In genomic region chr11:46363031-46363407, GRCh38 we compare ENCODE assay signal across 8 cellular contexts. TPM values are rescaled to one million over a fixed set of nuclear protein-coding genes. Genes with fewer than 3 reads are reported as not detected.
DNase-seq lines count a peak whose midpoint lies in the region; ATAC-seq, FAIRE-seq and TF ChIP-seq lines count a peak whose summit lies in the region.

No MANE protein-coding gene starts in this region.

- H3K9me2 ChIP-seq in GM23248 (ENCODE audit: insufficient read depth) = no peaks in the 10 kb centered on the region

- peaks cover 55% of the 10 kb centered on the region for H3K79me2 ChIP-seq in GM23248 (ENCODE audit: insufficient read depth)
- H3K79me2 ChIP-seq in endothelial cell of umbilical vein (ENCODE audit: control insufficient read depth, insufficient read depth, low read length) = peaks cover 39% of the 10 kb centered on the region

- H4K20me1 ChIP-seq in GM23248 (ENCODE audit: insufficient read depth) (no peaks in the 10 kb centered on the region), endothelial cell of umbilical vein (replicated peaks; ENCODE audit: control insufficient read depth, extremely low read depth, insufficient read depth, low read length) (no peaks in the 10 kb centered on the region)

- peaks cover 25 to 77% (median 67%) of the 10 kb centered on the region in 4 donors for H3K4me1 Mint-ChIP-seq in naive thymus-derived CD8-positive, alpha-beta T cell

- WGBS in GM23248 (ENCODE audit: low coverage in 1 of 2, low lambda C conversion rate in 2 of 2, missing lambda C conversion rate in 2 of 2), 2 experiments = 78 to 79% methylated on average over 9 of the region's 9 CpGs
- 68 to 75% (median 69%) methylated on average over 9 of the region's 9 CpGs for WGBS in small intestine, 3 donors

- in situ Hi-C loops in GM23248 (cut with MboI) (no loop called here), SK-MEL-5 (cut with HindIII; ENCODE audit: low pct_unique_long_range_greater_than_20kb, low sequenced_read_pairs) (no loop called here)

- FAIRE-seq in endothelial cell of umbilical vein (lab: Jason Lieb, UNC) = peak; percentile 97
- no peak for FAIRE-seq in small intestine (lab: Jason Lieb, UNC)

- H3K9me3 Mint-ChIP-seq in naive thymus-derived CD8-positive, alpha-beta T cell = no peaks in the 10 kb centered on the region

- no TSS peak for BruUV-seq in endothelial cell of umbilical vein (replicated peaks; lab: Mats Ljungman, UMichigan)

- no peak for TF ChIP-seq POLR2A in endothelial cell of umbilical vein (IDR thresholded peaks at IDR 0.05; ENCODE audit: low read depth, low read length)

- H3K36me3 ChIP-seq in GM23248 (ENCODE audit: low read depth) (no peaks in the 10 kb centered on the region), endothelial cell of umbilical vein (ENCODE audit: control insufficient read depth in 2 of 2, extremely low read depth in 1 of 2, insufficient read depth in 2 of 2, low read length in 2 of 2) (no peaks in the 10 kb centered on the region), small intestine (ENCODE audit: control insufficient read depth in 2 of 2, insufficient read depth in 2 of 2, low read length in 2 of 2) (no peaks in the 10 kb centered on the region)

- H3K36me3 Mint-ChIP-seq in naive thymus-derived CD8-positive, alpha-beta T cell = peaks cover 0 to 24% (median 0%) of the 10 kb centered on the region in 3 donors

- peak overlapping the region; percentile 36 for H3K4me2 ChIP-seq in GM23248 (ENCODE audit: unreplicated experiment)
- H3K4me2 ChIP-seq in endothelial cell of umbilical vein (ENCODE audit: insufficient read depth, low read length) = peak overlapping the region; percentile 32

- no peaks in the 10 kb centered on the region for H3K27me3 Mint-ChIP-seq in naive thymus-derived CD8-positive, alpha-beta T cell

- peaks cover 12% of the 10 kb centered on the region; the same call in 1 of the 2 replicates for H3F3A ChIP-seq in GM23248 (ENCODE audit: insufficient read depth)

- H3K27me3 ChIP-seq in GM23248 (replicated peaks; ENCODE audit: insufficient read depth) = no peaks in the 10 kb centered on the region
- H3K27me3 ChIP-seq in endothelial cell of umbilical vein (ENCODE audit: control insufficient read depth in 2 of 2, insufficient read depth in 2 of 2, low read length in 2 of 2) = no peaks in the 10 kb centered on the region
- no peaks in the 10 kb centered on the region for H3K27me3 ChIP-seq in small intestine (ENCODE audit: control insufficient read depth in 2 of 2, insufficient read depth in 2 of 2, low read length in 2 of 2)

- no peak for TF ChIP-seq CTCF in endothelial cell of umbilical vein (IDR thresholded peaks at IDR 0.05; ENCODE audit: extremely low read depth in 1 of 2, insufficient read depth in 1 of 2, low read depth in 1 of 2, low read length in 2 of 2)

- peak; percentile 73 for DNase-seq in GM23248
- DNase-seq in SK-MEL-5 (ENCODE audit: low read depth, low spot score) = peak; percentile 49
- DNase-seq in endothelial cell of umbilical vein (ENCODE audit: low read depth, low spot score) = peak; percentile 77
- no peak for DNase-seq in naive thymus-derived CD8-positive, alpha-beta T cell
- no peak for DNase-seq in stimulated activated CD4-positive, alpha-beta T cell treated with anti-CD3 and anti-CD28 coated beads, Interleukin-4, amount 100 ng/mL, for 1 hour
- no peak for DNase-seq in small intestine
- DNase-seq in NCI-H187 (lab: John Stamatoyannopoulos, UW) = no peak

- H3K4me3 ChIP-seq in GM23248 = no peak overlapping the region
- H3K4me3 ChIP-seq in endothelial cell of umbilical vein (replicated peaks in 1 of 3; ENCODE audit: insufficient read depth in 1 of 3, low read depth in 1 of 3, low read length in 3 of 3) = no peak overlapping the region
- H3K4me3 ChIP-seq in small intestine (ENCODE audit: low read depth in 1 of 2, low read length in 2 of 2) = no peak overlapping the region

- H3K4me1 ChIP-seq in GM23248 (ENCODE audit: insufficient read depth) (peaks cover 32% of the 10 kb centered on the region), endothelial cell of umbilical vein (ENCODE audit: control insufficient read depth, extremely low read depth, insufficient read depth, low read length) (peaks cover 34% of the 10 kb centered on the region), small intestine (ENCODE audit: control insufficient read depth in 2 of 2, insufficient read depth in 1 of 2, low read depth in 1 of 2, low read length in 1 of 2) (peaks cover 0 to 3% of the 10 kb centered on the region in 2 donors)

- POLR2A ChIA-PET in endothelial cell of umbilical vein (lab: Charles Lee) = no interaction called here
- POLR2A ChIA-PET in naive thymus-derived CD8-positive, alpha-beta T cell (lab: Charles Lee) = interaction anchor here (1.0 to 13.5 kb wide), 4 partner anchors 9 to 47 kb away, joined by 3 to 287 read pairs (median 4); partner anchors contain the start of gene DGKZ

- CTCF ChIA-PET in endothelial cell of umbilical vein (lab: Charles Lee) = interaction anchor here (1.2 to 11.6 kb wide), 3 partner anchors 11 to 125 kb away, joined by 3 to 200 read pairs (median 9); partner anchors contain the start of gene DGKZ

- dilution Hi-C loops in endothelial cell of umbilical vein (cut with MboI; ENCODE audit: extremely low pct_ligation_motif_present, low sequenced_read_pairs) = no loop called here

- no peaks in the 10 kb centered on the region for H3K9me1 ChIP-seq in endothelial cell of umbilical vein (replicated peaks; ENCODE audit: control insufficient read depth, extremely low read depth, insufficient read depth, low read length)

- H3K9me3 ChIP-seq in GM23248 (ENCODE audit: low read depth) (no peaks in the 10 kb centered on the region), endothelial cell of umbilical vein (replicated peaks; ENCODE audit: control insufficient read depth, insufficient read depth, low read length) (no peaks in the 10 kb centered on the region), small intestine (ENCODE audit: control insufficient read depth, low read depth) (no peaks in the 10 kb centered on the region)

- intact Hi-C loops in endothelial cell of umbilical vein (cut with micrococcal nuclease) = loop anchor here (1.0 kb wide), 2 partner anchors 11 to 16 kb away; partner anchors contain the start of gene DGKZ

- peak overlapping the region; percentile 63 to 96 (median 86) for H3K27ac Mint-ChIP-seq in naive thymus-derived CD8-positive, alpha-beta T cell

- peak overlapping the region; percentile 65 for H3K27ac ChIP-seq in GM23248
- peak overlapping the region; percentile 80 for H3K27ac ChIP-seq in endothelial cell of umbilical vein (ENCODE audit: insufficient read depth, low read depth, low read length)
- peak overlapping the region in 1 of 2 donors; percentile 14 for H3K27ac ChIP-seq in small intestine (ENCODE audit: low read depth in 1 of 2, low read length in 1 of 2)

- no peak overlapping the region for H2AFZ ChIP-seq in GM23248
- no peak overlapping the region for H2AFZ ChIP-seq in endothelial cell of umbilical vein (ENCODE audit: low read depth, low read length)

- peak overlapping the region; percentile 12 to 92 (median 68) for H3K4me3 Mint-ChIP-seq in naive thymus-derived CD8-positive, alpha-beta T cell

- H3K9ac ChIP-seq in GM23248 = peak overlapping the region; percentile 74
- H3K9ac ChIP-seq in endothelial cell of umbilical vein (replicated peaks; ENCODE audit: extremely low read depth, insufficient read depth, low read length) = peak overlapping the region; percentile 53

- ATAC-seq in naive thymus-derived CD8-positive, alpha-beta T cell = no peak
- ATAC-seq in HG03520 (IDR thresholded peaks at IDR 0.05; ENCODE audit: unreplicated experiment) = no peak

RNA-seq across cellular contexts. Expression of gene DGKZ, which starts 15.8 kb away (rescaled TPM):
- 50.7 and 62.7 TPM in 2 replicates for total RNA-seq in GM23248 (2014; rRNA removed; shearing (Covaris generic))
- polyA plus RNA-seq in GM23248 (2016; fragmentation: Nextera tagmentation; extraction: Ambion mirVana) (21.4 and 23.9 TPM in 2 replicates), endothelial cell of umbilical vein (127 and 170 TPM in 2 replicates), small intestine (100 to 1,000 TPM in 2 of 3 donors, 10 to 100 TPM in 1; 90.1 to 122 (median 117) TPM)
- total RNA-seq in SK-MEL-5 (2014; rRNA removed; shearing (Covaris generic)) = 23.0 and 27.6 TPM in 2 replicates
- polyA plus RNA-seq in SK-MEL-5 (2015; cell fraction: cytosol; rRNA removed) = 69.7 and 79.3 TPM in 2 replicates
- 137 and 152 TPM in 2 replicates for polyA plus RNA-seq in SK-MEL-5 (2015; cell fraction: nucleus; rRNA removed)
- total RNA-seq in endothelial cell of umbilical vein = 87.1 and 88.8 TPM in 2 replicates
- 69.0 and 76.0 TPM in 2 replicates for polyA plus RNA-seq in endothelial cell of umbilical vein (2011; cell fraction: cytosol; rRNA removed)
- 204 and 251 TPM in 2 replicates for polyA plus RNA-seq in endothelial cell of umbilical vein (2011; cell fraction: nucleus; rRNA removed)
- polyA plus RNA-seq in endothelial cell of umbilical vein (2012) = 59.6 and 63.6 TPM in 2 replicates
- polyA minus RNA-seq in endothelial cell of umbilical vein = 55.0 and 79.1 TPM in 2 replicates
- 71.7 TPM for polyA minus RNA-seq in endothelial cell of umbilical vein (2011; cell fraction: cytosol; rRNA and poly(A)+ RNA removed)
- 47.8 and 91.7 TPM in 2 replicates for polyA minus RNA-seq in endothelial cell of umbilical vein (2011; cell fraction: nucleus; rRNA and poly(A)+ RNA removed)
- total RNA-seq in naive thymus-derived CD8-positive, alpha-beta T cell = 100 to 1,000 TPM; 234 to 243 TPM
- polyA plus RNA-seq in naive thymus-derived CD8-positive, alpha-beta T cell = 10 to 100 TPM; 47.1 to 71.0 (median 52.5) TPM

RNA-seq across cellular contexts. Expression of gene MDK, which starts 18.4 kb away (rescaled TPM):
- 2.7 and 10.7 TPM in 2 replicates for total RNA-seq in GM23248 (2014; rRNA removed; shearing (Covaris generic))
- 31.5 and 34.5 TPM in 2 replicates for polyA plus RNA-seq in GM23248 (2016; fragmentation: Nextera tagmentation; extraction: Ambion mirVana)
- total RNA-seq in SK-MEL-5 (2014; rRNA removed; shearing (Covaris generic)) = 3.1 and 4.7 TPM in 2 replicates
- 2.4 and 5.1 TPM in 2 replicates for polyA plus RNA-seq in SK-MEL-5 (2015; cell fraction: cytosol; rRNA removed)
- 2.3 and 14.6 TPM in 2 replicates for polyA plus RNA-seq in SK-MEL-5 (2015; cell fraction: nucleus; rRNA removed)
- 331 and 336 TPM in 2 replicates for total RNA-seq in endothelial cell of umbilical vein
- polyA plus RNA-seq in endothelial cell of umbilical vein = 893 and 985 TPM in 2 replicates
- polyA plus RNA-seq in endothelial cell of umbilical vein (2011; cell fraction: cytosol; rRNA removed) = 1,084 and 1,357 TPM in 2 replicates
- 265 and 313 TPM in 2 replicates for polyA plus RNA-seq in endothelial cell of umbilical vein (2011; cell fraction: nucleus; rRNA removed)
- 568 and 909 TPM in 2 replicates for polyA plus RNA-seq in endothelial cell of umbilical vein (2012)
- 140 and 146 TPM in 2 replicates for polyA minus RNA-seq in endothelial cell of umbilical vein
- not detected for polyA minus RNA-seq in endothelial cell of umbilical vein (2011; cell fraction: cytosol; rRNA and poly(A)+ RNA removed)
- polyA minus RNA-seq in endothelial cell of umbilical vein (2011; cell fraction: nucleus; rRNA and poly(A)+ RNA removed) = 15.5 and 33.7 TPM in 2 replicates
- total RNA-seq in naive thymus-derived CD8-positive, alpha-beta T cell = 1 to 10 TPM; 7.2 to 8.0 TPM
- under 1 TPM in 1 of 3 donors, not detected in 2; 0.52 TPM for polyA plus RNA-seq in naive thymus-derived CD8-positive, alpha-beta T cell
- polyA plus RNA-seq in small intestine = 100 to 1,000 TPM; 206 to 356 (median 246) TPM

RNA-seq across cellular contexts. Expression of gene CHRM4, which starts 28.6 kb away (rescaled TPM):
- total RNA-seq in GM23248 (2014; rRNA removed; shearing (Covaris generic)) = not detected in 2 replicates
- polyA plus RNA-seq in GM23248 (2016; fragmentation: Nextera tagmentation; extraction: Ambion mirVana) (not detected in 2 replicates), endothelial cell of umbilical vein (0.04 and 0.13 TPM in 2 replicates), small intestine (1 to 10 TPM in 2 of 3 donors, not detected in 1; 3.1 to 7.8 TPM)
- total RNA-seq in SK-MEL-5 (2014; rRNA removed; shearing (Covaris generic)) = 1.9 and 2.7 TPM in 2 replicates
- 1.6 and 2.2 TPM in 2 replicates for polyA plus RNA-seq in SK-MEL-5 (2015; cell fraction: cytosol; rRNA removed)
- polyA plus RNA-seq in SK-MEL-5 (2015; cell fraction: nucleus; rRNA removed) = not detected in 2 replicates
- 0.22 TPM in 1 of 2 replicates, not detected in the other for total RNA-seq in endothelial cell of umbilical vein
- polyA plus RNA-seq in endothelial cell of umbilical vein (2011; cell fraction: cytosol; rRNA removed) = 0.05 and 0.13 TPM in 2 replicates
- polyA plus RNA-seq in endothelial cell of umbilical vein (2011; cell fraction: nucleus; rRNA removed) = 0.29 and 0.38 TPM in 2 replicates
- 0.21 and 0.27 TPM in 2 replicates for polyA plus RNA-seq in endothelial cell of umbilical vein (2012)
- polyA minus RNA-seq in endothelial cell of umbilical vein = 0.19 TPM in 1 of 2 replicates, not detected in the other
- polyA minus RNA-seq in endothelial cell of umbilical vein (2011; cell fraction: cytosol; rRNA and poly(A)+ RNA removed) = not detected
- 0.58 TPM in 1 of 2 replicates, not detected in the other for polyA minus RNA-seq in endothelial cell of umbilical vein (2011; cell fraction: nucleus; rRNA and poly(A)+ RNA removed)
- total RNA-seq in naive thymus-derived CD8-positive, alpha-beta T cell = under 1 TPM; 0.25 to 0.73 TPM
- under 1 TPM in 2 of 3 donors, not detected in 1; 0.16 to 0.18 TPM for polyA plus RNA-seq in naive thymus-derived CD8-positive, alpha-beta T cell

Comparison
In these comparisons a context has a peak if more than half of its experiments do, and no peak if none do; other contexts are left out.
1. DNase-seq: peak in GM23248 (single experiment), SK-MEL-5 (single experiment) and endothelial cell of umbilical vein (single experiment); none in naive thymus-derived CD8-positive, alpha-beta T cell (0 of 10), stimulated activated CD4-positive, alpha-beta T cell treated with anti-CD3 and anti-CD28 coated beads, Interleukin-4, amount 100 ng/mL, for 1 hour (single experiment), small intestine (single experiment) and NCI-H187 (0 of 2).
2. RNA of gene MDK, which starts 18.4 kb away (total RNA-seq): 331 to 336 TPM in endothelial cell of umbilical vein; 2.7 to 10.7 TPM in GM23248, 7.2 to 8.0 TPM in naive thymus-derived CD8-positive, alpha-beta T cell and 3.1 to 4.7 TPM in SK-MEL-5; every median in the first group is over 10 times any median in the second.